ENCODE assay signal across 8 cellular contexts in the genomic region with DNA sequence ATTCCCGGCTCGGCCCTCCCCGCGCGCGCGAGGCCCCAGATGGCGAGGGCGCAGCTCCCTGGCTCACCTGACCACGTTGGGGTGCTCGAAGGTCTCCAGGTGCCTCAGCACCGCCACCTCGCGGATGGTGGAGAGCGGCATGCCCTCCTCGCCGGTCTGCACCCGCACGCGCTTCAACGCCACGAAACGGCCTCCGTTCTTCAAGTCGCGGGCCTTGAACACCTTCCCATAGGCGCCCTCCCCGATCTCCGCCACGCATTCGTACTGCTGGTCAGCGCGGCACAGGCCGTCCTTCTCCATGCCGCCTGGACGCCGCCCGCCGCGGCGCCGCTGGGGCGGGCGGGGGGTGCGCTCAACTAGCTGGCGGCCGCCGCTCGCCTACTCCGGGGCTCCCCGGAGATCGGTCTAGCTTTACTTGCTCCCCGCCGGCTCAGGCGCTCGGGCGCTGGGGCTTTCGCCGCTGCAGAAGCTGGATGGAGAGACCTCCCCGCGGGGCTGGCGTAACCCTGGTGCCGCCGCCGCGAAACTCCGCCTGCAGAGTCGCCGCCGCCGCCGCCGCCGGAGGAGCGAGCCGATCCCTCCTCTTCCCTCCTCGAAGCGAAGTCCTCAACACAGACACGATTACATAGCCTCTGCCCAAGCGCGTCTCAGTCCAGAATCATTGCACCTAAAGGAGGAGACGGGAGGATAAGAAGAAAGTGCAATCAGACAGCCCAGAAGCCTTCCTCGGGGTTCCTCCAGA.
DNase-seq lines count a peak whose midpoint lies in the region; ATAC-seq lines count a peak whose summit lies in the region.

No MANE protein-coding gene starts in this region.

- H3K36me3 ChIP-seq in mucosa of stomach (ENCODE audit: control insufficient read depth, insufficient read depth, low read length): no peaks in the 10 kb centered on the region

- H3K27ac ChIP-seq in epithelial cell of prostate: peak overlapping the region; percentile 76

- ATAC-seq in GM19452 (IDR thresholded peaks at IDR 0.05; ENCODE audit: unreplicated experiment): peak; percentile 64
- ATAC-seq in HG03571 (IDR thresholded peaks at IDR 0.05; ENCODE audit: unreplicated experiment): peak; percentile 58

- H3K9ac ChIP-seq in mucosa of stomach (ENCODE audit: low read length): peak overlapping the region; percentile 73

- DNase-seq in CMK (ENCODE audit: low read depth) (peak; percentile 39), NOMO-1 treated with DMSO at 0.1 percent for 48 hours (lab: John Stamatoyannopoulos, UW; ENCODE audit: unreplicated experiment) (peak; percentile 95), epithelial cell of prostate (ENCODE audit: low read depth, low spot score) (peak; percentile 46)
- DNase-seq in activated CD8-positive, alpha-beta memory T cell treated with anti-CD3 and anti-CD28 coated beads, Interleukin-2, amount 50 U/mL, for 48 hours: peak; percentile 92
- peak; percentile 63 for DNase-seq in stimulated activated CD8-positive, alpha-beta memory T cell treated with anti-CD3 and anti-CD28 coated beads, Interleukin-7, amount 100 ng/mL, for 24 hours (ENCODE audit: low read depth)

- peaks cover 18% of the 10 kb centered on the region for H3K4me1 ChIP-seq in mucosa of stomach (ENCODE audit: control insufficient read depth, insufficient read depth, low read length)

- H3K4me3 ChIP-seq in mucosa of stomach (ENCODE audit: low read length): peak overlapping the region; percentile 80

- H3K27me3 ChIP-seq in mucosa of stomach (ENCODE audit: control insufficient read depth, insufficient read depth, low read length): peaks cover 5% of the 10 kb centered on the region

- H3K9me3 ChIP-seq in mucosa of stomach (ENCODE audit: control insufficient read depth, low read length): no peaks in the 10 kb centered on the region

Comparison
In these comparisons a context has a peak if more than half of its experiments do, and no peak if none do; other contexts are left out.
1. Peak in every context shown above with its lines: DNase-seq, ATAC-seq, H3K4me3 ChIP-seq and H3K27ac ChIP-seq.
2. DNase-seq: peak in every context shown above with its lines; median percentile 95 in NOMO-1 treated with DMSO at 0.1 percent for 48 hours; 92 in activated CD8-positive, alpha-beta memory T cell treated with anti-CD3 and anti-CD28 coated beads, Interleukin-2, amount 50 U/mL, for 48 hours; 63 in stimulated activated CD8-positive, alpha-beta memory T cell treated with anti-CD3 and anti-CD28 coated beads, Interleukin-7, amount 100 ng/mL, for 24 hours; 46 in epithelial cell of prostate; 39 in CMK.